Comparison of ENCODE assay signal across 22 cellular contexts in the genomic region with DNA sequence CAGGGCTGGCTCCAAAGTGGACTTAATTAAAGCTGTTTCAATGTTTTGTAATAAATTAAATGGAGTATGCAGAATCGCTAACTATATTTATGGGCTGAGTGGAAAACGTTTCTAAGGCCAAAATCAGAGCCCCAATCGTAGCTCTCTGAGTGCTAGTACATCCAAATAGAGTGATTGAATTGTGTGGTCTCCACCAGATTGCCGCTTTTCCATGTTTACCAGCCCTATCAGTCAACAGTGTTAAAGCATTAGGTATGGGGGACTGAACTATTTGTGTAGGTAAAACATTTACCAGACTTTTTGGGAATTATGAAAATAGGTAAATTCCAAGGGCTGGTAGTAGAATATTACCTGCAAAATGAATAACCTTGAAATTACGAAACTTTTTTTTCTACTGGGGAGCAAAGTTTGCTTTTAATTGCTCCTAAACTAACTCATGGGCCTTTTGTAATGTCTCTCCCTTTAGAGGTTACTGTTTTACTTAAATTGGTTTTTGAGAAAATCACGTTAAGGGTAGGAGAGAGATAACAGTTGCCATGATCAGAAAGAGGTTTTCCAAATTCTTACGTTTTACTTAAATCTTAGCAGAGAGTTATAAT. TPM values are rescaled to one million over a fixed set of nuclear protein-coding genes. Genes with fewer than 3 reads are reported as not detected.
DNase-seq lines count a peak whose midpoint lies in the region; ATAC-seq, FAIRE-seq and TF ChIP-seq lines count a peak whose summit lies in the region.
"Had no signal": no experiment of that assay in that cellular context is flagged by ENCODE, and none has a peak within 500 bp of the region (broad histone marks: within the 10 kb centered on the region; RNA-seq: fewer than 3 reads in every experiment).

No MANE protein-coding gene starts in this region.

- POLR2A ChIA-PET in H1 (lab: Charles Lee; ENCODE audit: partially characterized antibody) = interaction anchor here (0.7 to 1.8 kb wide), 4 partner anchors 28 to 134 kb away, joined by 3 to 7 read pairs (median 3); a partner anchor contains a TSS

- FAIRE-seq in H1 (lab: Jason Lieb, UNC) = no peak

- no peaks in the 10 kb centered on the region; the same call in 1 of the 2 replicates for H3K23me2 ChIP-seq in H1 (ENCODE audit: low read depth, low read length)

- H2BK15ac ChIP-seq in H1 (ENCODE audit: low read length) (no peak overlapping the region), mesendoderm (replicated peaks; ENCODE audit: low read depth) (no peak overlapping the region)

- ATAC-seq in upper lobe of right lung = no peak
- no peak for ATAC-seq in aorta (ENCODE audit: low FRiP score)
- ATAC-seq: naive thymus-derived CD4-positive, alpha-beta T cell had no signal

- H3K56ac ChIP-seq in H1 (replicated peaks; ENCODE audit: insufficient read length, low read depth, low read length) (no peak overlapping the region), mesendoderm (ENCODE audit: low read length) (peak overlapping the region; percentile 42)

- H3K4me1 ChIP-seq in H1 (replicated peaks in 1 of 4; ENCODE audit: control insufficient read depth in 3 of 4, insufficient read depth in 4 of 4, low read length in 3 of 4) (peaks cover 0 to 15% (median 5%) of the 10 kb centered on the region in 4 experiments; a peak in 5 of 7 replicates), mesendoderm (ENCODE audit: control insufficient read depth, low read depth, low read length) (peaks cover 9% of the 10 kb centered on the region), upper lobe of right lung (peaks cover 6% of the 10 kb centered on the region), aorta (ENCODE audit: control insufficient read depth in 1 of 2, insufficient read depth in 2 of 2, low read length in 2 of 2) (no peaks in the 10 kb centered on the region)
- H3K4me1 ChIP-seq: thyroid gland had no signal

- no peak for TF ChIP-seq POLR2A in H1 (IDR thresholded peaks at IDR 0.05; ENCODE audit: control extremely low read depth in 1 of 2, low read depth in 2 of 2, low read length in 2 of 2)

- CTCF ChIA-PET in H1 (lab: Charles Lee; ENCODE audit: partially characterized antibody) = interaction anchor here (0.6 kb wide), 1 partner anchor 17 kb away, joined by 3 read pairs; no protein-coding TSS in a partner anchor

- no peak for TF ChIP-seq RAD21 in H1 (IDR thresholded peaks at IDR 0.05 in 1 of 2, conservative IDR thresholded peaks at IDR 0.05 in 1 of 2; ENCODE audit: low read depth in 2 of 2, low read length in 2 of 2)

- WGBS in H1 (ENCODE audit: extremely low coverage in 1 of 2, insufficient coverage in 1 of 2, insufficient read length in 1 of 2, insufficient replicate concordance in 2 of 2, low coverage in 1 of 2, low lambda C conversion rate in 2 of 2, missing lambda C conversion rate in 1 of 2), 2 experiments = 74% methylated on average over 7 of the region's 7 CpGs; no CpG with 5 or more reads in 1 of the 2 experiments
- WGBS in mesendoderm (ENCODE audit: extremely low coverage, insufficient coverage, low lambda C conversion rate) = no CpG with 5 or more reads among the region's 7 CpGs
- 81% methylated on average over 7 of the region's 7 CpGs for WGBS in aorta, 2 donors

- no peak overlapping the region for H3K14ac ChIP-seq in H1 (ENCODE audit: insufficient read length)

- H3K79me1 ChIP-seq in H1 (ENCODE audit: low read depth, low read length) = no peaks in the 10 kb centered on the region
- H3K79me1 ChIP-seq in mesendoderm (ENCODE audit: low read length) = no peaks in the 10 kb centered on the region

- no peaks in the 10 kb centered on the region for H3K9me3 ChIP-seq in H1 (ENCODE audit: insufficient read depth in 2 of 2, low read depth in 1 of 2, low read length in 1 of 2)
- no peaks in the 10 kb centered on the region for H3K9me3 ChIP-seq in upper lobe of right lung
- no peaks in the 10 kb centered on the region for H3K9me3 ChIP-seq in aorta (ENCODE audit: control insufficient read depth, low read length)
- H3K9me3 ChIP-seq: esophagus squamous epithelium, thyroid gland had no signal

- H2AFZ ChIP-seq in H1 (ENCODE audit: low read length) = no peak overlapping the region

- H3K79me2 ChIP-seq in H1 (ENCODE audit: control insufficient read depth in 1 of 2, insufficient read depth in 2 of 2, low read length in 2 of 2) (no peaks in the 10 kb centered on the region), mesendoderm (ENCODE audit: control insufficient read depth, insufficient read depth, low read length) (no peaks in the 10 kb centered on the region)

- intact Hi-C loops in upper lobe of right lung (cut with DNase I) = no loop called here
- intact Hi-C loops in aorta (cut with DNase I) = no loop called here

- H3K36me3 ChIP-seq in H1 (ENCODE audit: control insufficient read depth in 2 of 4, insufficient read depth in 4 of 4, low read length in 3 of 4) (no peaks in the 10 kb centered on the region), mesendoderm (ENCODE audit: control insufficient read depth, insufficient read depth, low read length) (no peaks in the 10 kb centered on the region), upper lobe of right lung (no peaks in the 10 kb centered on the region), aorta (ENCODE audit: control insufficient read depth in 1 of 2, insufficient read depth in 2 of 2, low read length in 1 of 2) (no peaks in the 10 kb centered on the region)
- H3K36me3 ChIP-seq: esophagus squamous epithelium, thyroid gland had no signal

- H3K4me2 ChIP-seq in H1 (ENCODE audit: insufficient read depth in 1 of 2, low read depth in 2 of 2, low read length in 2 of 2) (peak overlapping the region; percentile 70 to 78), mesendoderm (ENCODE audit: low read length) (no peak overlapping the region)

- H4K20me1 ChIP-seq in H1 (replicated peaks in 1 of 2; ENCODE audit: control insufficient read depth in 1 of 2, insufficient read depth in 2 of 2, low read length in 2 of 2) = no peaks in the 10 kb centered on the region

- peak overlapping the region; percentile 28; the same call in 1 of the 2 replicates for H4K8ac ChIP-seq in H1 (ENCODE audit: extremely low read depth, insufficient read depth, low read length)
- no peak overlapping the region for H4K8ac ChIP-seq in mesendoderm (ENCODE audit: low read depth, low read length)

- no peak for TF ChIP-seq CTCF in H1 (IDR thresholded peaks at IDR 0.05; ENCODE audit: control extremely low read depth in 1 of 3, insufficient read depth in 1 of 3, low read depth in 1 of 3, low read length in 3 of 3)
- no peak for TF ChIP-seq CTCF in upper lobe of right lung (IDR thresholded peaks at IDR 0.05)

- no peak overlapping the region for H3K4ac ChIP-seq in H1 (replicated peaks; ENCODE audit: insufficient read length, low read depth, low read length)
- H3K4ac ChIP-seq in mesendoderm (ENCODE audit: low read depth, low read length) = peak overlapping the region; percentile 28

- H4K5ac ChIP-seq in H1 (ENCODE audit: insufficient read length, low read depth, low read length) (no peak overlapping the region), mesendoderm (ENCODE audit: low read length) (no peak overlapping the region)

- H2BK5ac ChIP-seq in H1 (ENCODE audit: low read depth, low read length) = no peak overlapping the region
- no peak overlapping the region for H2BK5ac ChIP-seq in mesendoderm (ENCODE audit: low read length)

- DNase-seq in NCI-H748 (lab: John Stamatoyannopoulos, UW; ENCODE audit: unreplicated experiment) (peak; percentile 12), NCI-H748 treated with DMSO at 0.1 percent for 48 hours (lab: John Stamatoyannopoulos, UW) (no peak), H1 (ENCODE audit: low read depth in 1 of 2, low spot score in 2 of 2) (no peak), mesendoderm (no peak), upper lobe of right lung (no peak), cerebellar nuclear complex (lab: John Stamatoyannopoulos, UW) (no peak), aorta (no peak)
- no peak for DNase-seq in stimulated activated CD4-positive, alpha-beta T cell treated with anti-CD3 and anti-CD28 coated beads, Interleukin-4, amount 100 ng/mL, for 24 hours
- DNase-seq: activated CD4-positive, alpha-beta memory T cell treated with anti-CD3 and anti-CD28 coated beads, Interleukin-2, amount 10 ng/mL, durations not matched to agents 7 days and 5 days; activated naive CD4-positive, alpha-beta T cell; CD8-positive, alpha-beta memory T cell; DND-41; effector CD8-positive, alpha-beta T cell; esophagus squamous epithelium; naive thymus-derived CD4-positive, alpha-beta T cell; NCI-H1105 treated with DMSO at 0.1 percent for 48 hours; NCI-H2081 treated with DMSO at 0.1 percent for 48 hours; stimulated activated naive CD4-positive, alpha-beta T cell treated with Interleukin-2 at 50 U/mL for 16 hours; T-helper 9 cell had no signal

- no peak overlapping the region for H2BK20ac ChIP-seq in H1 (ENCODE audit: low read length)

- H2AK5ac ChIP-seq in H1 (ENCODE audit: low read depth, low read length) (no peak overlapping the region), mesendoderm (ENCODE audit: low read length) (no peak overlapping the region)

- H3K18ac ChIP-seq in H1 (ENCODE audit: extremely low read depth, low read length) (no peak overlapping the region), mesendoderm (ENCODE audit: low read length) (no peak overlapping the region)

- TF ChIP-seq EP300 in H1 (IDR thresholded peaks at IDR 0.05; ENCODE audit: borderline replicate concordance in 1 of 2, low read depth in 2 of 2, low read length in 2 of 2) = no peak

- H3K27ac ChIP-seq in H1 (ENCODE audit: low read depth, low read length) = no peak overlapping the region
- peak overlapping the region; percentile 54 for H3K27ac ChIP-seq in mesendoderm (ENCODE audit: low read depth, low read length)
- peak overlapping the region; percentile 12 for H3K27ac ChIP-seq in upper lobe of right lung
- no peak overlapping the region for H3K27ac ChIP-seq in aorta (ENCODE audit: low read depth in 1 of 2, low read length in 2 of 2)
- H3K27ac ChIP-seq: 22Rv1, esophagus squamous epithelium, skin epidermis, thyroid gland had no signal

- H2BK12ac ChIP-seq in H1 (ENCODE audit: low read depth, low read length) = no peak overlapping the region

- no peak overlapping the region for H4K91ac ChIP-seq in H1 (replicated peaks; ENCODE audit: insufficient read length, low read length)

- no peak overlapping the region for H2BK120ac ChIP-seq in H1 (replicated peaks; ENCODE audit: low read depth, low read length)
- H2BK120ac ChIP-seq in mesendoderm (ENCODE audit: low read depth, low read length) = no peak overlapping the region

- no peak overlapping the region for H3K9ac ChIP-seq in H1 (replicated peaks in 1 of 4; ENCODE audit: extremely low read depth in 1 of 4, low read depth in 3 of 4, low read length in 3 of 4)
- no peak overlapping the region for H3K9ac ChIP-seq in mesendoderm (ENCODE audit: low read length)

- peak overlapping the region in 2 of 4 experiments; percentile 16 to 56; a peak in 4 of 8 replicates for H3K4me3 ChIP-seq in H1 (ENCODE audit: extremely low read depth in 1 of 4, insufficient read depth in 2 of 4, low read depth in 3 of 4, low read length in 4 of 4)
- H3K4me3 ChIP-seq in mesendoderm (ENCODE audit: low read length) = no peak overlapping the region
- no peak overlapping the region for H3K4me3 ChIP-seq in upper lobe of right lung
- no peak overlapping the region for H3K4me3 ChIP-seq in aorta (ENCODE audit: low read length in 2 of 2)
- H3K4me3 ChIP-seq: skin epidermis, thyroid gland had no signal

- H3K27me3 ChIP-seq in H1 (replicated peaks in 1 of 4; ENCODE audit: control insufficient read depth in 3 of 4, extremely low read depth in 1 of 4, insufficient read depth in 3 of 4, low read length in 3 of 4) = peaks cover 0 to 7% (median 3%) of the 10 kb centered on the region in 4 experiments; a peak in 6 of 7 replicates
- no peaks in the 10 kb centered on the region for H3K27me3 ChIP-seq in mesendoderm (ENCODE audit: insufficient read depth, low read length, poor library complexity)
- no peaks in the 10 kb centered on the region for H3K27me3 ChIP-seq in upper lobe of right lung
- H3K27me3 ChIP-seq in aorta (ENCODE audit: control insufficient read depth in 1 of 2, insufficient read depth in 2 of 2, low read length in 1 of 2) = no peaks in the 10 kb centered on the region
- H3K27me3 ChIP-seq: thyroid gland had no signal

- H3K23ac ChIP-seq in H1 (ENCODE audit: insufficient read length) = no peak overlapping the region
- H3K23ac ChIP-seq in mesendoderm (ENCODE audit: low read length) = no peak overlapping the region

RNA-seq across cellular contexts. Expression of a gene that starts 28.0 kb away (rescaled TPM):
- 114 and 121 TPM in 2 replicates for total RNA-seq in H1 (2021; fragmentation: NEBNext Ultra II Directional; extraction: Animal tissue kit (Norgen Biotek cat#: 25700))
- polyA plus RNA-seq in H1 (2011; rRNA removed) = 18.8 and 41.3 TPM in 2 replicates
- polyA plus RNA-seq in H1 (2011; cell fraction: cytosol; rRNA removed) = 81.8 TPM
- 12.5 TPM for polyA plus RNA-seq in H1 (2011; cell fraction: nucleus; rRNA removed)
- 108 to 204 TPM (median 130 TPM) in 4 replicates for polyA plus RNA-seq in H1 (2012, experiment 1 of 2)
- polyA plus RNA-seq in H1 (2012, experiment 2 of 2) = 11.9 TPM
- 109 TPM for polyA plus RNA-seq in H1 (2013, experiment 1 of 2)
- polyA plus RNA-seq in H1 (2013, experiment 2 of 2) = 102 TPM
- polyA minus RNA-seq in H1 (2011; rRNA and poly(A)+ RNA removed) = 29.8 and 49.3 TPM in 2 replicates
- 34.5 TPM for polyA minus RNA-seq in H1 (2011; cell fraction: cytosol; rRNA and poly(A)+ RNA removed)
- polyA minus RNA-seq in H1 (2011; cell fraction: nucleus; rRNA and poly(A)+ RNA removed) = 49.4 TPM
- 126 TPM for polyA plus RNA-seq in mesendoderm (2013, experiment 1 of 2)
- 122 TPM for polyA plus RNA-seq in mesendoderm (2013, experiment 2 of 2)
- total RNA-seq in upper lobe of right lung = 53.8 TPM
- 10 to 100 TPM; 55.7 to 64.2 TPM for total RNA-seq in aorta
- polyA plus RNA-seq in aorta = 100 to 1,000 TPM in 1 of 2 donors, 10 to 100 TPM in 1; 77.0 to 106 TPM

Comparison
In these comparisons a context has a peak if more than half of its experiments do, and no peak if none do; other contexts are left out.
1. H3K27ac ChIP-seq: peak in mesendoderm (single experiment) and upper lobe of right lung (single experiment); none in H1 (single experiment) and aorta (0 of 2).